15 cellular contexts compared by ENCODE assay signal in genomic region chr12:28552472-28553061, GRCh38.
DNase-seq lines count a peak whose midpoint lies in the region; ATAC-seq and TF ChIP-seq lines count a peak whose summit lies in the region.
"Had no signal": no experiment of that assay in that cellular context is flagged by ENCODE, and none has a peak within 500 bp of the region (broad histone marks: within the 10 kb centered on the region; RNA-seq: fewer than 3 reads in every experiment).

No MANE protein-coding gene starts in this region.

- no peak overlapping the region for H2BK15ac ChIP-seq in mesenchymal stem cell (ENCODE audit: low read depth, poor library complexity, severe bottlenecking)

- peak overlapping the region; percentile 51 for H2BK5ac ChIP-seq in mesenchymal stem cell (ENCODE audit: low read depth, low read length, poor library complexity, severe bottlenecking)

- POLR2A ChIA-PET in activated CD4-positive, alpha-beta T cell treated with anti-CD3 and anti-CD28 coated beads, Interleukin-2, amount 10 ng/mL, durations not matched to agents 7 days and 5 days (lab: Charles Lee), result no interaction called here

- no peak overlapping the region for H4K8ac ChIP-seq in mesenchymal stem cell (ENCODE audit: low read length)

- H3K36me3 ChIP-seq in GM23248 (ENCODE audit: low read depth) (no peaks in the 10 kb centered on the region), mesenchymal stem cell (ENCODE audit: control insufficient read depth in 1 of 2, insufficient read depth in 2 of 2, low read depth in 1 of 2, low read length in 2 of 2) (no peaks in the 10 kb centered on the region), Peyer's patch (no peaks in the 10 kb centered on the region)

- WGBS in GM23248 (ENCODE audit: low coverage in 1 of 2, low lambda C conversion rate in 2 of 2, missing lambda C conversion rate in 2 of 2), 2 experiments, result 72 to 73% methylated on average over 3 of the region's 3 CpGs
- WGBS in mesenchymal stem cell, result 95% methylated on average over 2 of the region's 3 CpGs

- TF ChIP-seq CTCF in Peyer's patch (IDR thresholded peaks at IDR 0.05), result no peak

- H2BK12ac ChIP-seq in mesenchymal stem cell (ENCODE audit: low read length in 2 of 2), result no peak overlapping the region

- H4K20me1 ChIP-seq in GM23248 (ENCODE audit: insufficient read depth), result no peaks in the 10 kb centered on the region

- H3K27ac Mint-ChIP-seq in activated CD4-positive, alpha-beta T cell treated with anti-CD3 and anti-CD28 coated beads, Interleukin-2, amount 10 ng/mL, durations not matched to agents 7 days and 5 days, result peak overlapping the region; percentile 1
- peak overlapping the region; percentile 47 for H3K27ac Mint-ChIP-seq in activated T-helper 17 cell treated with anti-CD3 and anti-CD28 coated beads, Interleukin-2, amount 50 U/mL, for 72 hours

- no peak overlapping the region for H3K18ac ChIP-seq in mesenchymal stem cell (ENCODE audit: low read depth in 1 of 2, low read length in 2 of 2)

- no peak for DNase-seq in activated CD4-positive, alpha-beta T cell treated with anti-CD3 and anti-CD28 coated beads, Interleukin-2, amount 10 ng/mL, durations not matched to agents 7 days and 5 days
- no peak for DNase-seq in activated CD4-positive, alpha-beta T cell treated with anti-CD3 and anti-CD28 coated beads for 1 hour
- DNase-seq in GM23248 (peak; percentile 9), mesenchymal stem cell (no peak), Peyer's patch (no peak)
- DNase-seq: DMS153, MV-4-11, NCI-H1417 treated with DMSO at 0.1 percent for 48 hours, NCI-H2081, NCI-H510A treated with DMSO at 0.1 percent for 48 hours had no signal

- H3K4me1 ChIP-seq in GM23248 (ENCODE audit: insufficient read depth) (peaks cover 14% of the 10 kb centered on the region), mesenchymal stem cell (ENCODE audit: control insufficient read depth, insufficient read depth, low read depth, low read length) (peaks cover 1% of the 10 kb centered on the region), Peyer's patch (no peaks in the 10 kb centered on the region)

- H3K4me1 Mint-ChIP-seq in activated CD4-positive, alpha-beta T cell treated with anti-CD3 and anti-CD28 coated beads, Interleukin-2, amount 10 ng/mL, durations not matched to agents 7 days and 5 days, result peaks cover 4% of the 10 kb centered on the region
- H3K4me1 Mint-ChIP-seq in activated T-helper 17 cell treated with anti-CD3 and anti-CD28 coated beads, Interleukin-2, amount 50 U/mL, for 72 hours, result peaks cover 16% of the 10 kb centered on the region

- H3K9me3 ChIP-seq in GM23248 (ENCODE audit: low read depth) (no peaks in the 10 kb centered on the region), mesenchymal stem cell (ENCODE audit: control insufficient read depth, low read length) (no peaks in the 10 kb centered on the region), Peyer's patch (no peaks in the 10 kb centered on the region)

- H3K27me3 ChIP-seq in GM23248 (replicated peaks; ENCODE audit: insufficient read depth) (no peaks in the 10 kb centered on the region), mesenchymal stem cell (ENCODE audit: control insufficient read depth in 1 of 2, insufficient read depth in 1 of 2, low read length in 2 of 2) (no peaks in the 10 kb centered on the region), Peyer's patch (no peaks in the 10 kb centered on the region)

- H3K14ac ChIP-seq in mesenchymal stem cell (ENCODE audit: low read length in 2 of 2), result no peak overlapping the region

- peaks cover 3% of the 10 kb centered on the region for H3K9me2 ChIP-seq in GM23248 (ENCODE audit: insufficient read depth)

- H3K27ac ChIP-seq in GM23248 (no peak overlapping the region), mesenchymal stem cell (ENCODE audit: low read length, poor library complexity, severe bottlenecking) (no peak overlapping the region), Peyer's patch (no peak overlapping the region)
- H3K27ac ChIP-seq: C4-2B had no signal

- CTCF ChIA-PET in activated CD4-positive, alpha-beta T cell treated with anti-CD3 and anti-CD28 coated beads, Interleukin-2, amount 10 ng/mL, durations not matched to agents 7 days and 5 days (lab: Charles Lee), result no interaction called here

- H3K79me1 ChIP-seq in mesenchymal stem cell (replicated peaks; ENCODE audit: low read length, poor library complexity, severe bottlenecking), result no peaks in the 10 kb centered on the region

- no peak overlapping the region for H3K9ac ChIP-seq in GM23248
- peak overlapping the region; percentile 86 for H3K9ac ChIP-seq in mesenchymal stem cell (ENCODE audit: low read length)

- H2BK120ac ChIP-seq in mesenchymal stem cell (ENCODE audit: low read depth, low read length), result no peak overlapping the region

- H3K4me3 Mint-ChIP-seq in activated CD4-positive, alpha-beta T cell treated with anti-CD3 and anti-CD28 coated beads, Interleukin-2, amount 10 ng/mL, durations not matched to agents 7 days and 5 days, result no peak overlapping the region
- peak overlapping the region; percentile 17 for H3K4me3 Mint-ChIP-seq in activated T-helper 17 cell treated with anti-CD3 and anti-CD28 coated beads, Interleukin-2, amount 50 U/mL, for 72 hours

- no peaks in the 10 kb centered on the region for H3K79me2 ChIP-seq in GM23248 (ENCODE audit: insufficient read depth)

- in situ Hi-C loops in GM23248 (cut with MboI), result no loop called here

- H2AFZ ChIP-seq in GM23248, result no peak overlapping the region
- H2AFZ ChIP-seq in mesenchymal stem cell (ENCODE audit: low read depth, low read length), result no peak overlapping the region

- H3K9me3 Mint-ChIP-seq in activated CD4-positive, alpha-beta T cell treated with anti-CD3 and anti-CD28 coated beads, Interleukin-2, amount 10 ng/mL, durations not matched to agents 7 days and 5 days, result no peaks in the 10 kb centered on the region
- no peaks in the 10 kb centered on the region for H3K9me3 Mint-ChIP-seq in activated T-helper 17 cell treated with anti-CD3 and anti-CD28 coated beads, Interleukin-2, amount 50 U/mL, for 72 hours

- H3K27me3 Mint-ChIP-seq in activated CD4-positive, alpha-beta T cell treated with anti-CD3 and anti-CD28 coated beads, Interleukin-2, amount 10 ng/mL, durations not matched to agents 7 days and 5 days, result no peaks in the 10 kb centered on the region
- no peaks in the 10 kb centered on the region for H3K27me3 Mint-ChIP-seq in activated T-helper 17 cell treated with anti-CD3 and anti-CD28 coated beads, Interleukin-2, amount 50 U/mL, for 72 hours

- no peak overlapping the region for H3K23ac ChIP-seq in mesenchymal stem cell (ENCODE audit: low read length in 2 of 2)

- peaks cover 2% of the 10 kb centered on the region for H3K36me3 Mint-ChIP-seq in activated CD4-positive, alpha-beta T cell treated with anti-CD3 and anti-CD28 coated beads, Interleukin-2, amount 10 ng/mL, durations not matched to agents 7 days and 5 days (ENCODE audit: low read depth)
- peaks cover 15% of the 10 kb centered on the region for H3K36me3 Mint-ChIP-seq in activated T-helper 17 cell treated with anti-CD3 and anti-CD28 coated beads, Interleukin-2, amount 50 U/mL, for 72 hours (ENCODE audit: low read depth)

- ATAC-seq in activated T-helper 17 cell treated with anti-CD3 and anti-CD28 coated beads, Interleukin-2, amount 50 U/mL, for 72 hours (replicated peaks), result peak; percentile 88
- ATAC-seq in GM21390 (IDR thresholded peaks at IDR 0.05; ENCODE audit: unreplicated experiment) (no peak), HG03469 (IDR thresholded peaks at IDR 0.05; ENCODE audit: unreplicated experiment) (no peak)
- ATAC-seq: HCT116 had no signal

- no peak overlapping the region for H3K4me2 ChIP-seq in GM23248 (ENCODE audit: unreplicated experiment)
- H3K4me2 ChIP-seq in mesenchymal stem cell (ENCODE audit: low read length, poor library complexity, severe bottlenecking), result no peak overlapping the region

- no peak overlapping the region for H3K4ac ChIP-seq in mesenchymal stem cell (ENCODE audit: low read depth in 1 of 2, low read length in 2 of 2)

- no peak overlapping the region for H4K91ac ChIP-seq in mesenchymal stem cell (ENCODE audit: low read length)

- H3K4me3 ChIP-seq in GM23248 (no peak overlapping the region), mesenchymal stem cell (ENCODE audit: insufficient read depth in 1 of 2, low read depth in 1 of 2, low read length in 2 of 2) (no peak overlapping the region), Peyer's patch (no peak overlapping the region)

- no peak overlapping the region for H2AK5ac ChIP-seq in mesenchymal stem cell (ENCODE audit: low read length, severe bottlenecking)

- H3F3A ChIP-seq in GM23248 (ENCODE audit: insufficient read depth), result peaks cover 11% of the 10 kb centered on the region

- TF ChIP-seq POLR2A in Peyer's patch (IDR thresholded peaks at IDR 0.05), result no peak
